In the genomic region with DNA sequence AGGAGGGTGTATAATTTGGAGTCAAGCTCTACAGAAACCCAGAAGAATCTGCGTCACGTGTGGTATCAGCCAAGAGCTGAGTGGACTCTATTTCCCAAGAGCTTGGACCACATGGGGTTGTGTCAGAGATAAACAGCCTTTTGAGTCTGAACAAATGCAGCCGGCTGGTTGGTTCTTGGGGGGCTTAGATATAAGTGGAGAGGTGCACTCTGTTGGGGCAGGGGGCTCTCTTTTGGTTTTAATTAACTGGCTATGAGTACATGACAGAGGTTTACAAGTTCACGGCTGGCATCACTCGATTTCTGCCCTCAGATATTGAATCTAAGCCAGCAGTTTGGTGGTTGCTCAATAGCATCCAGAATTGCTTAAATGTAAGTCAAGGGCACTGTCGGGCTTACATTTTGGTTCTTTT, we compare ENCODE assay signal across 1 cellular context.
TF ChIP-seq lines count a peak whose summit lies in the region.

No MANE protein-coding gene starts in this region.

TF ChIP-seq in IMR-90, 13 proteins besides CTCF, POLR2A, EP300 and RAD21:
- TF ChIP-seq MAFK (IDR thresholded peaks at IDR 0.05; ENCODE audit: low read depth, low read length) (no peak), MAZ (IDR thresholded peaks at IDR 0.05; ENCODE audit: borderline replicate concordance, low read depth, low read length) (no peak), FOS (IDR thresholded peaks at IDR 0.05; ENCODE audit: low read depth, low read length) (no peak), RCOR1 (IDR thresholded peaks at IDR 0.05; ENCODE audit: insufficient replicate concordance, low read length) (no peak), CEBPB (IDR thresholded peaks at IDR 0.05; ENCODE audit: low read depth, low read length) (peak; percentile 68)
- TF ChIP-seq, protein P1, sequence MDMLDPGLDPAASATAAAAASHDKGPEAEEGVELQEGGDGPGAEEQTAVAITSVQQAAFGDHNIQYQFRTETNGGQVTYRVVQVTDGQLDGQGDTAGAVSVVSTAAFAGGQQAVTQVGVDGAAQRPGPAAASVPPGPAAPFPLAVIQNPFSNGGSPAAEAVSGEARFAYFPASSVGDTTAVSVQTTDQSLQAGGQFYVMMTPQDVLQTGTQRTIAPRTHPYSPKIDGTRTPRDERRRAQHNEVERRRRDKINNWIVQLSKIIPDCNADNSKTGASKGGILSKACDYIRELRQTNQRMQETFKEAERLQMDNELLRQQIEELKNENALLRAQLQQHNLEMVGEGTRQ (IDR thresholded peaks at IDR 0.05; ENCODE audit: low read depth, low read length), result peak; percentile 58
- TF ChIP-seq, protein P2, sequence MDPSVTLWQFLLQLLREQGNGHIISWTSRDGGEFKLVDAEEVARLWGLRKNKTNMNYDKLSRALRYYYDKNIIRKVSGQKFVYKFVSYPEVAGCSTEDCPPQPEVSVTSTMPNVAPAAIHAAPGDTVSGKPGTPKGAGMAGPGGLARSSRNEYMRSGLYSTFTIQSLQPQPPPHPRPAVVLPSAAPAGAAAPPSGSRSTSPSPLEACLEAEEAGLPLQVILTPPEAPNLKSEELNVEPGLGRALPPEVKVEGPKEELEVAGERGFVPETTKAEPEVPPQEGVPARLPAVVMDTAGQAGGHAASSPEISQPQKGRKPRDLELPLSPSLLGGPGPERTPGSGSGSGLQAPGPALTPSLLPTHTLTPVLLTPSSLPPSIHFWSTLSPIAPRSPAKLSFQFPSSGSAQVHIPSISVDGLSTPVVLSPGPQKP (IDR thresholded peaks at IDR 0.05; ENCODE audit: borderline replicate concordance, low read depth, low read length), result no peak
